Comparison of ENCODE assay signal across 15 cellular contexts in the genomic region with DNA sequence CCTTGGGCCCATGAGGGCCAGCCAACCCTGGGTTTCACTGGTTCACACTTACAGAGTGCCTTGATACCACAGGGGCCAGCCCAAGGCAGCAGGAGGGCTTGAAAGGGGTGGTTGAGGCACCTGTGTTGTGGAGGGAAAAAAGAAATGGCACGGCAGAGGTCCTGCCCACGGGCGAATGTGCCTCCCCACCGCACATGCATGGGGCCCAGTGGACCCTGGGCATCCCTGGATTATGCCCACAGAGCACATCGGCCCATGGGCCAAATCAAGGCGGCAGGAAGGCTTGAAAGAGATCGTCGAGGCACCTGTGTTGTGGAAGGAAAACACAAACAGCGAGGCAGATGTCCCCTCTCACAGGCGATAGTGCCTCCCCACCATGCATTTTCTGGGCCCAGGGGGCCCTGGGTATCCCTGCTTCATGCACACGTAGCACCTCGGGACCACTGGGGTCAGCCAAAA.
DNase-seq lines count a peak whose midpoint lies in the region; ATAC-seq and TF ChIP-seq lines count a peak whose summit lies in the region.
"Had no signal": no experiment of that assay in that cellular context is flagged by ENCODE, and none has a peak within 500 bp of the region (broad histone marks: within the 10 kb centered on the region; RNA-seq: fewer than 3 reads in every experiment).

No MANE protein-coding gene starts in this region.

- no peaks in the 10 kb centered on the region for H3K27me3 ChIP-seq in endodermal cell (ENCODE audit: control insufficient read depth, insufficient read depth, low read length, poor library complexity, severe bottlenecking)
- no peaks in the 10 kb centered on the region for H3K27me3 ChIP-seq in thyroid gland

- no peak overlapping the region for H3K4me3 ChIP-seq in endodermal cell (ENCODE audit: low read length)
- H3K4me3 ChIP-seq in thyroid gland (replicated peaks in 1 of 3), result no peak overlapping the region
- H3K4me3 ChIP-seq: GM23338 had no signal

- H3K4me3 Mint-ChIP-seq in endodermal cell (no peak overlapping the region), osteocyte (ENCODE audit: unreplicated experiment) (no peak overlapping the region)
- H3K4me3 Mint-ChIP-seq: activated CD8-positive, alpha-beta T cell treated with anti-CD3 and anti-CD28 coated beads for 36 hours; GM23338 had no signal

- ATAC-seq in GM21717 (IDR thresholded peaks at IDR 0.05; ENCODE audit: unreplicated experiment) (no peak), GM18907 (IDR thresholded peaks at IDR 0.05; ENCODE audit: unreplicated experiment) (no peak), HG03342 (IDR thresholded peaks at IDR 0.05; ENCODE audit: unreplicated experiment) (no peak)
- ATAC-seq: activated CD8-positive, alpha-beta T cell treated with anti-CD3 and anti-CD28 coated beads for 36 hours; GM23338 had no signal

- TF ChIP-seq CTCF in GM10248 (IDR thresholded peaks at IDR 0.05; ENCODE audit: control extremely low read depth, extremely low read depth, low read depth, missing control alignments) (no peak), endodermal cell (conservative IDR thresholded peaks at IDR 0.05) (no peak), osteocyte (IDR thresholded peaks at IDR 0.05) (no peak), thyroid gland (IDR thresholded peaks at IDR 0.05) (no peak)

- peaks cover 6% of the 10 kb centered on the region for H3K27me3 Mint-ChIP-seq in endodermal cell (ENCODE audit: insufficient read depth)
- no peaks in the 10 kb centered on the region for H3K27me3 Mint-ChIP-seq in osteocyte (ENCODE audit: unreplicated experiment)
- H3K27me3 Mint-ChIP-seq: activated CD8-positive, alpha-beta T cell treated with anti-CD3 and anti-CD28 coated beads for 36 hours had no signal

- POLR2A ChIA-PET in GM10248 (lab: Yijun Ruan, JAX), result no interaction called here

- intact Hi-C loops in thyroid gland (cut with DNase I), result no loop called here

- CTCF ChIA-PET in GM10248 (lab: Yijun Ruan, JAX), result no interaction called here

- H3K4me1 Mint-ChIP-seq in endodermal cell, result no peaks in the 10 kb centered on the region
- H3K4me1 Mint-ChIP-seq in osteocyte (ENCODE audit: unreplicated experiment), result no peaks in the 10 kb centered on the region
- H3K4me1 Mint-ChIP-seq: GM23338 had no signal

- H3K4me1 ChIP-seq in endodermal cell (ENCODE audit: control insufficient read depth, insufficient read depth, low read length) (no peaks in the 10 kb centered on the region), thyroid gland (no peaks in the 10 kb centered on the region)

- H3K9ac ChIP-seq in endodermal cell (ENCODE audit: extremely low read depth, low read length, poor library complexity, severe bottlenecking), result no peak overlapping the region

- H3K27ac ChIP-seq in endodermal cell (ENCODE audit: low read depth, low read length) (no peak overlapping the region), thyroid gland (no peak overlapping the region)

- H3K9me3 ChIP-seq in endodermal cell (ENCODE audit: control insufficient read depth, low read length), result peaks cover 29% of the 10 kb centered on the region
- no peaks in the 10 kb centered on the region for H3K9me3 ChIP-seq in thyroid gland

- H3K27ac Mint-ChIP-seq in endodermal cell (no peak overlapping the region), osteocyte (ENCODE audit: unreplicated experiment) (no peak overlapping the region)
- H3K27ac Mint-ChIP-seq: activated CD8-positive, alpha-beta T cell treated with anti-CD3 and anti-CD28 coated beads for 36 hours; GM23338 had no signal

- H3K36me3 Mint-ChIP-seq in endodermal cell (ENCODE audit: low read depth) (no peaks in the 10 kb centered on the region), osteocyte (ENCODE audit: unreplicated experiment) (no peaks in the 10 kb centered on the region)

- H3K36me3 ChIP-seq in endodermal cell (ENCODE audit: control insufficient read depth, insufficient read depth, low read length) (no peaks in the 10 kb centered on the region), thyroid gland (no peaks in the 10 kb centered on the region)

- no peak for TF ChIP-seq POLR2A in thyroid gland (IDR thresholded peaks at IDR 0.05)

- peak; percentile 0 for DNase-seq in AG08396 (ENCODE audit: low spot score)
- DNase-seq in GM10248 (ENCODE audit: extremely low spot score), result peak; percentile 4
- DNase-seq in endodermal cell, result peak; percentile 13
- peak; percentile 77 for DNase-seq in osteocyte (ENCODE audit: extremely low spot score, unreplicated experiment)
- no peak for DNase-seq in thyroid gland
- DNase-seq: activated CD8-positive, alpha-beta T cell treated with anti-CD3 and anti-CD28 coated beads for 36 hours; C1 segment of cervical spinal cord; EL; NCI-H1930; NCI-H774; stimulated activated naive CD4-positive, alpha-beta T cell treated with Interleukin-2 at 50 U/mL for 16 hours had no signal

- H3K9me3 Mint-ChIP-seq in endodermal cell (peaks cover 100% of the 10 kb centered on the region), osteocyte (ENCODE audit: unreplicated experiment) (peaks cover 4% of the 10 kb centered on the region)

- WGBS in endodermal cell (ENCODE audit: insufficient coverage in 1 of 2, insufficient read length in 1 of 2), 2 experiments, result 81 to 84% methylated on average over 12 of the region's 12 CpGs
- whole genome bisulfite sequencing in thyroid gland, 2 donors, result 74% methylated on average over 12 of the region's 12 CpGs

Comparison
In these comparisons a context has a peak if more than half of its experiments do, and no peak if none do; other contexts are left out.
1. DNase-seq: peak in AG08396 (single experiment), GM10248 (single experiment), endodermal cell (single experiment) and osteocyte (single experiment); none in thyroid gland (0 of 2).